In genomic region chr14:67798731-67799130, GRCh38 we compare ENCODE assay signal across 19 cellular contexts.
"Had no signal": no experiment of that assay in that cellular context is flagged by ENCODE, and none has a peak within 500 bp of the region (broad histone marks: within the 10 kb centered on the region; RNA-seq: fewer than 3 reads in every experiment).

No MANE protein-coding gene starts in this region.

- H3K27ac Mint-ChIP-seq: immature natural killer cell; mesothelial cell of epicardium; natural killer cell; neural progenitor cell; stimulated activated naive CD8-positive, alpha-beta T cell treated with anti-CD3 and anti-CD28 coated beads, Interleukin-15, Interleukin-2, amounts not matched to agents 100 ng/mL and 50 ng/mL, for 24 hours had no signal

- H3K4me3 Mint-ChIP-seq: immature natural killer cell; mesothelial cell of epicardium; naive B cell; natural killer cell; neural progenitor cell; stimulated activated naive CD8-positive, alpha-beta T cell treated with anti-CD3 and anti-CD28 coated beads, Interleukin-15, Interleukin-2, amounts not matched to agents 100 ng/mL and 50 ng/mL, for 24 hours had no signal

- H3K36me3 Mint-ChIP-seq: neural progenitor cell had no signal

- H3K9me3 Mint-ChIP-seq: immature natural killer cell; mesothelial cell of epicardium; naive B cell; natural killer cell; neural progenitor cell; stimulated activated naive CD8-positive, alpha-beta T cell treated with anti-CD3 and anti-CD28 coated beads, Interleukin-15, Interleukin-2, amounts not matched to agents 100 ng/mL and 50 ng/mL, for 24 hours had no signal

- ATAC-seq: left colon, natural killer cell, right lobe of liver had no signal

- H3K27me3 Mint-ChIP-seq: naive B cell; stimulated activated naive CD8-positive, alpha-beta T cell treated with anti-CD3 and anti-CD28 coated beads, Interleukin-15, Interleukin-2, amounts not matched to agents 100 ng/mL and 50 ng/mL, for 24 hours had no signal

- DNase-seq: head of caudate nucleus; hypothalamus; immature natural killer cell; kidney; left colon; left ventricle myocardium inferior; mesendoderm; naive B cell; natural killer cell; occipital lobe; right lobe of liver; stimulated activated CD4-positive, alpha-beta T cell treated with anti-CD3 and anti-CD28 coated beads, Interleukin-1b, Interleukin-23, amount 100 ng/mL, for 48 hours; stimulated activated CD4-positive, alpha-beta T cell treated with anti-CD3 and anti-CD28 coated beads, Interleukin-2, amount 100 ng/mL, for 48 hours; stimulated activated naive CD4-positive, alpha-beta T cell; tibial artery; trophoblast cell had no signal

- H3K4me1 Mint-ChIP-seq: immature natural killer cell, mesothelial cell of epicardium, naive B cell, natural killer cell, neural progenitor cell had no signal
